In the genomic region with DNA sequence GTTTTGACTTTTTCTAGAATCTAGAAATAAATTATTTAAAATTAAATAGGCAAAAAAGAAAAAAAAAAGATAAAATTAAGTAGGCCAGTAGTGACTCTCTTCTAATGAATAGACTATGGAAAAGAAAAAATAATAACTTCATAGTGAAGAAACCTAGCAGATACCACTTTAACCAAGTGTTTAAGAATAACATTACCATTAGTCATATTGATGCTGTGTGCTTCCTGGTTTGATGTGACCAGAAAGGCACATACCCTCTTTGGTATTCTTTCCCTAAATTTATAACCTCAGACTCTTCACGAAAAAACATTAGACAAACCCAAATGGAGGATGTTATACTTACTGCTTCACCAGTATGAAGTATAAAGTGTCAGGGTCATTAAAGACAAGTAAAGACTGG, we compare ENCODE assay signal across 21 cellular contexts. TPM values are rescaled to one million over a fixed set of nuclear protein-coding genes. Genes with fewer than 3 reads are reported as not detected.
A peak's percentile ranks its signal among the peaks of the same experiment; 100 is the strongest.
DNase-seq lines count a peak whose midpoint lies in the region; ATAC-seq and TF ChIP-seq lines count a peak whose summit lies in the region.
"Had no signal": no experiment of that assay in that cellular context is flagged by ENCODE, and none has a peak within 500 bp of the region (broad histone marks: within the 10 kb centered on the region; RNA-seq: fewer than 3 reads in every experiment).

No MANE protein-coding gene starts in this region.

- 41% methylated on average over 1 of the region's 1 CpG for WGBS in SK-N-SH (ENCODE audit: low lambda C conversion rate)

- ATAC-seq in GM19395 (IDR thresholded peaks at IDR 0.05; ENCODE audit: unreplicated experiment) = no peak
- ATAC-seq: activated T-cell treated with anti-CD3 and anti-CD28 coated beads, Interleukin-2, amount 50 U/mL, for 72 hours; HCT116; naive thymus-derived CD8-positive, alpha-beta T cell had no signal

- no peak overlapping the region for H3K4me3 ChIP-seq in SK-N-SH (ENCODE audit: low read depth in 2 of 2, low read length in 1 of 2)
- no peak overlapping the region for H3K4me3 ChIP-seq in osteoblast (ENCODE audit: insufficient read depth, low read length)
- H3K4me3 ChIP-seq: BLaER1, breast epithelium, transverse colon had no signal

- no peak for TF ChIP-seq EP300 in SK-N-SH (IDR thresholded peaks at IDR 0.05; ENCODE audit: borderline replicate concordance in 1 of 2, low read depth in 1 of 2, low read length in 1 of 2)

- POLR2A ChIA-PET in SK-N-SH (lab: Yijun Ruan, JAX) = no interaction called here

- TF ChIP-seq CTCF in SK-N-SH (IDR thresholded peaks at IDR 0.05) = no peak
- TF ChIP-seq CTCF in osteoblast (IDR thresholded peaks at IDR 0.05; ENCODE audit: extremely low read depth, low read depth, low read length) = no peak

- DNase-seq in ELR (ENCODE audit: low read depth) (peak; percentile 52), SK-N-SH (no peak), fibroblast of peridontal ligament (ENCODE audit: extremely low read depth) (peak; percentile 45), osteoblast (ENCODE audit: insufficient read length, low spot score, missing footprints) (peak; percentile 22), NCI-H524 treated with DMSO at 0.1 percent for 48 hours (lab: John Stamatoyannopoulos, UW) (no peak), putamen (ENCODE audit: low spot score) (no peak), NCI-H82 (lab: John Stamatoyannopoulos, UW) (no peak)
- DNase-seq: activated naive CD8-positive, alpha-beta T cell treated with anti-CD3 and anti-CD28 coated beads for 36 hours; activated T-cell treated with anti-CD3 and anti-CD28 coated beads, Interleukin-2, amount 50 U/mL, for 72 hours; erythroblast; hypothalamus; naive thymus-derived CD8-positive, alpha-beta T cell; NCI-H187 treated with DMSO at 0.1 percent for 48 hours; NCI-H446; posterior cingulate gyrus; stimulated activated CD4-positive, alpha-beta T cell treated with anti-CD3 and anti-CD28 coated beads, Interleukin-2, amount 100 ng/mL, for 24 hours; transverse colon had no signal

- peaks cover 3% of the 10 kb centered on the region for H3F3A ChIP-seq in SK-N-SH (replicated peaks; ENCODE audit: insufficient read depth)

- TF ChIP-seq RAD21 in SK-N-SH (IDR thresholded peaks at IDR 0.05; ENCODE audit: low read length) = no peak

- H3K36me3 ChIP-seq in SK-N-SH (replicated peaks in 1 of 2; ENCODE audit: control insufficient read depth in 1 of 2, insufficient read depth in 2 of 2, low read length in 1 of 2) (peaks cover under 1 to 10% of the 10 kb centered on the region in 2 experiments), osteoblast (ENCODE audit: insufficient read depth, low read length) (peaks cover 12% of the 10 kb centered on the region)
- H3K36me3 ChIP-seq: breast epithelium, transverse colon had no signal

- H3K27me3 ChIP-seq in SK-N-SH (ENCODE audit: insufficient read depth) (no peaks in the 10 kb centered on the region), osteoblast (ENCODE audit: insufficient read depth, low read length) (no peaks in the 10 kb centered on the region)
- H3K27me3 ChIP-seq: BLaER1, breast epithelium, transverse colon had no signal

- no peaks in the 10 kb centered on the region; a peak in 1 of 4 replicates for H3K4me1 ChIP-seq in SK-N-SH (ENCODE audit: control insufficient read depth in 1 of 2, insufficient read depth in 2 of 2, low read depth in 1 of 2, low read length in 1 of 2)
- no peaks in the 10 kb centered on the region for H3K4me1 ChIP-seq in osteoblast (ENCODE audit: insufficient read depth, low read length)
- H3K4me1 ChIP-seq: BLaER1, breast epithelium, transverse colon had no signal

- CTCF ChIA-PET in SK-N-SH (lab: Yijun Ruan, JAX) = no interaction called here

- H3K27ac ChIP-seq in SK-N-SH (ENCODE audit: low read depth in 2 of 2, low read length in 1 of 2) = peak overlapping the region in 1 of 2 experiments; percentile 11; a peak in 2 of 4 replicates
- H3K27ac ChIP-seq in osteoblast (ENCODE audit: low read depth, low read length) = no peak overlapping the region
- H3K27ac ChIP-seq: BLaER1, breast epithelium, transverse colon had no signal

- no peak overlapping the region for H2AFZ ChIP-seq in SK-N-SH (ENCODE audit: low read depth)
- peak overlapping the region; percentile 54 for H2AFZ ChIP-seq in osteoblast (ENCODE audit: low read length)

- H3K9ac ChIP-seq in SK-N-SH = no peak overlapping the region
- H3K9ac ChIP-seq: BLaER1 had no signal

- H3K79me2 ChIP-seq in SK-N-SH (ENCODE audit: insufficient read depth) (no peaks in the 10 kb centered on the region), osteoblast (ENCODE audit: insufficient read depth, low read length) (no peaks in the 10 kb centered on the region)

- no peaks in the 10 kb centered on the region for H3K9me2 ChIP-seq in SK-N-SH

- H3K4me2 ChIP-seq in SK-N-SH = no peak overlapping the region; the same call in 1 of the 2 replicates
- no peak overlapping the region for H3K4me2 ChIP-seq in osteoblast (ENCODE audit: insufficient read depth, low read length)
- H3K4me2 ChIP-seq: BLaER1 had no signal

- no peaks in the 10 kb centered on the region for H4K20me1 ChIP-seq in SK-N-SH (ENCODE audit: insufficient read depth)
- no peaks in the 10 kb centered on the region for H4K20me1 ChIP-seq in osteoblast (ENCODE audit: insufficient read depth, low read length)
- H4K20me1 ChIP-seq: BLaER1 had no signal

- H3K9me3 ChIP-seq in SK-N-SH = no peaks in the 10 kb centered on the region
- H3K9me3 ChIP-seq in osteoblast (ENCODE audit: low read depth, low read length) = no peaks in the 10 kb centered on the region
- H3K9me3 ChIP-seq: breast epithelium, transverse colon had no signal

TF ChIP-seq in SK-N-SH, 30 proteins besides CTCF, POLR2A, EP300 and RAD21:
- no peak for TF ChIP-seq RXRA (IDR thresholded peaks at IDR 0.05; ENCODE audit: borderline replicate concordance, low read depth)
- no peak for TF ChIP-seq SIN3A (IDR thresholded peaks at IDR 0.05; ENCODE audit: borderline replicate concordance, low read depth, low read length)
- TF ChIP-seq JUND (IDR thresholded peaks at IDR 0.05) = 0 out of 2 replicates have a peak, but pooled peaks have one; percentile 15
- no peak for TF ChIP-seq IRF3 (IDR thresholded peaks at IDR 0.05; ENCODE audit: low read depth, low read length)
- no peak for TF ChIP-seq PBX3 (IDR thresholded peaks at IDR 0.05)
- 0 out of 2 replicates have a peak, but pooled peaks have one; percentile 13 for TF ChIP-seq FOSL2 (IDR thresholded peaks at IDR 0.05; ENCODE audit: borderline replicate concordance, low read depth)

RNA-seq across cellular contexts. Expression of gene KIF20B, which starts 42.6 kb away (rescaled TPM):
- 1.5 and 2.0 TPM in 2 replicates for polyA plus RNA-seq in SK-N-SH (2012; rRNA removed)
- polyA plus RNA-seq in SK-N-SH (2012; cell fraction: cytosol; rRNA removed) = 2.3 and 3.5 TPM in 2 replicates
- 0.52 and 2.1 TPM in 2 replicates for polyA plus RNA-seq in SK-N-SH (2012; cell fraction: nucleus; rRNA removed)
- total RNA-seq in osteoblast = 4.7 and 5.6 TPM in 2 replicates

Comparison
In these comparisons a context has a peak if more than half of its experiments do, and no peak if none do; other contexts are left out.
1. DNase-seq: peak in ELR (single experiment), fibroblast of peridontal ligament (single experiment) and osteoblast (single experiment); none in SK-N-SH (single experiment), NCI-H524 treated with DMSO at 0.1 percent for 48 hours (single experiment), putamen (single experiment) and NCI-H82 (single experiment).